25 cellular contexts compared by ENCODE assay signal in the genomic region with DNA sequence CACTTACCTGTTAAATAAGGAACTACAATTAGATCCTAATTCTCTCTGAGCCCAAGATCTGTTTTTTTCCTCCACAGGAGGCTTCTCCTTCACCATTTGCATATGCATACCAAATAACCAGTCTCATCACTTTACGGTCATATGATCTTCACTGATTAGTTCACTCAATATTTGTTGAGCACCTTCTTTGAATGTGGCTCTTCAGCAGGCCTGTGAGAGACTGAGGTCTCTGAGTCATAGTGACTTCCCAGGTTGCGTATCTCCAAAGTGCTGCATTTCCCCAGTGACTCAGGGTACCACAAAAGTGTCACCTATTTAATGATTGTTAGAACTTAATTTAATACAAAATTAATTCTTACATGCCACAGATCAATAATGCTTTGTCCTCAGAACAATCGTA.
DNase-seq lines count a peak whose midpoint lies in the region; ATAC-seq and TF ChIP-seq lines count a peak whose summit lies in the region.
"Had no signal": no experiment of that assay in that cellular context is flagged by ENCODE, and none has a peak within 500 bp of the region (broad histone marks: within the 10 kb centered on the region; RNA-seq: fewer than 3 reads in every experiment).

No MANE protein-coding gene starts in this region.

- H3K27me3 ChIP-seq in IMR-90 (ENCODE audit: control insufficient read depth, insufficient read depth, low read length) (no peaks in the 10 kb centered on the region), brain microvascular endothelial cell (replicated peaks) (no peaks in the 10 kb centered on the region), neuronal stem cell (ENCODE audit: control insufficient read depth in 3 of 3, insufficient read depth in 3 of 3, low read depth in 1 of 3, low read length in 3 of 3) (no peaks in the 10 kb centered on the region)
- H3K27me3 ChIP-seq: Peyer's patch, spleen had no signal

- H2BK120ac ChIP-seq in IMR-90 (ENCODE audit: low read depth, low read length) (no peak overlapping the region), neuronal stem cell (ENCODE audit: low read depth, low read length) (no peak overlapping the region)

- H4K91ac ChIP-seq in IMR-90 (ENCODE audit: insufficient read depth, low read depth, low read length) (no peak overlapping the region), neuronal stem cell (ENCODE audit: low read depth, low read length, poor library complexity) (no peak overlapping the region)

- CTCF ChIA-PET in IMR-90 (lab: Yijun Ruan, JAX) = interaction anchor here (0.5 to 1.4 kb wide), 2 partner anchors 14 to 45 kb away, joined by 3 read pairs; no protein-coding TSS in a partner anchor

- H3K36me3 ChIP-seq in IMR-90 (ENCODE audit: control insufficient read depth, insufficient read depth, low read length) (no peaks in the 10 kb centered on the region), brain microvascular endothelial cell (replicated peaks) (no peaks in the 10 kb centered on the region), neuronal stem cell (replicated peaks in 1 of 2; ENCODE audit: control insufficient read depth in 2 of 2, insufficient read depth in 2 of 2, low read length in 2 of 2) (no peaks in the 10 kb centered on the region)
- H3K36me3 ChIP-seq: Peyer's patch, spleen had no signal

- H4K20me1 ChIP-seq in IMR-90 (ENCODE audit: insufficient read depth, low read length) = no peaks in the 10 kb centered on the region

- no peak overlapping the region for H4K8ac ChIP-seq in IMR-90 (ENCODE audit: low read depth in 2 of 2, low read length in 2 of 2)
- no peak overlapping the region for H4K8ac ChIP-seq in neuronal stem cell (ENCODE audit: low read depth, low read length)

- H3K9me3 ChIP-seq in IMR-90 (ENCODE audit: control insufficient read depth, insufficient read depth, low read length) (no peaks in the 10 kb centered on the region), neuronal stem cell (replicated peaks in 1 of 2; ENCODE audit: control insufficient read depth in 2 of 2, insufficient read depth in 1 of 2, low read depth in 1 of 2, low read length in 2 of 2) (no peaks in the 10 kb centered on the region)
- H3K9me3 ChIP-seq: Peyer's patch, psoas muscle had no signal

- no peak overlapping the region for H2AFZ ChIP-seq in IMR-90 (replicated peaks; ENCODE audit: low read length, poor library complexity)
- H2AFZ ChIP-seq in neuronal stem cell (ENCODE audit: low read length) = no peak overlapping the region
- H2AFZ ChIP-seq: GM23338 had no signal

- TF ChIP-seq POLR2A in IMR-90 (IDR thresholded peaks at IDR 0.05; ENCODE audit: low read depth, low read length) = no peak

- peaks cover 1 to 2% of the 10 kb centered on the region in 2 donors for H3K36me3 Mint-ChIP-seq in activated T-cell treated with anti-CD3 and anti-CD28 coated beads, Interleukin-2, amount 50 U/mL, for 72 hours (ENCODE audit: insufficient read depth in 2 of 2)
- H3K36me3 Mint-ChIP-seq in activated T-cell treated with anti-CD3 and anti-CD28 coated beads, Interleukin-2, amount 50 U/mL, for 24 hours (ENCODE audit: low read depth) = no peaks in the 10 kb centered on the region
- H3K36me3 Mint-ChIP-seq: CD4-positive, CD25-positive, alpha-beta regulatory T cell; mesothelial cell of epicardium; type B pancreatic cell had no signal

- peak; percentile 68 to 73 for ATAC-seq in activated T-cell treated with anti-CD3 and anti-CD28 coated beads, Interleukin-2, amount 50 U/mL, for 72 hours (replicated peaks in 1 of 2)
- no peak for ATAC-seq in IMR-90 (ENCODE audit: low read depth)
- ATAC-seq: GM23338, psoas muscle had no signal

- peaks cover 15% of the 10 kb centered on the region for H3K4me1 Mint-ChIP-seq in activated T-cell treated with anti-CD3 and anti-CD28 coated beads, Interleukin-2, amount 50 U/mL, for 72 hours (ENCODE audit: low read depth)
- peaks cover 20% of the 10 kb centered on the region for H3K4me1 Mint-ChIP-seq in activated T-cell treated with anti-CD3 and anti-CD28 coated beads, Interleukin-2, amount 50 U/mL, for 24 hours (ENCODE audit: low read depth)

- no peak for TF ChIP-seq RAD21 in IMR-90 (IDR thresholded peaks at IDR 0.05; ENCODE audit: low read length)

- BruUV-seq in IMR-90 (replicated peaks; lab: Mats Ljungman, UMichigan) = no TSS peak

- H3K4ac ChIP-seq in IMR-90 (ENCODE audit: low read depth, low read length) (no peak overlapping the region), neuronal stem cell (ENCODE audit: low read length) (no peak overlapping the region)

- H3K9me1 ChIP-seq in IMR-90 (ENCODE audit: insufficient read depth, low read length) = 0 out of 2 replicates have a peak, but pooled peaks cover 3% of the 10 kb centered on the region

- intact Hi-C loops in IMR-90 (cut with micrococcal nuclease) = loop anchor here (5.0 kb wide), 1 partner anchor 79 kb away; no protein-coding TSS in a partner anchor

- H3K4me3 ChIP-seq in IMR-90 (ENCODE audit: insufficient read depth, low read depth, low read length) = no peak overlapping the region
- H3K4me3 ChIP-seq in brain microvascular endothelial cell (ENCODE audit: low read depth, low read length) = no peak overlapping the region
- H3K4me3 ChIP-seq in neuronal stem cell (ENCODE audit: low read length in 2 of 2) = no peak overlapping the region
- H3K4me3 ChIP-seq: GM23338, Peyer's patch, psoas muscle, spleen had no signal

- in situ Hi-C loops in IMR-90 (cut with MboI; ENCODE audit: low sequenced_read_pairs) = no loop called here
- in situ Hi-C loops in brain microvascular endothelial cell (cut with HindIII; ENCODE audit: low pct_ligation_motif_present, low sequenced_read_pairs) = no loop called here

- POLR2A ChIA-PET in IMR-90 (lab: Charles Lee; ENCODE audit: unreplicated experiment) = no interaction called here

- H3K4me3 Mint-ChIP-seq in activated T-cell treated with anti-CD3 and anti-CD28 coated beads, Interleukin-2, amount 50 U/mL, for 72 hours = no peak overlapping the region
- H3K4me3 Mint-ChIP-seq in activated T-cell treated with anti-CD3 and anti-CD28 coated beads, Interleukin-2, amount 50 U/mL, for 24 hours = no peak overlapping the region
- H3K4me3 Mint-ChIP-seq: CD4-positive, CD25-positive, alpha-beta regulatory T cell; GM23338; mesothelial cell of epicardium; nephron progenitor cell; type B pancreatic cell had no signal

- dilution Hi-C loops in IMR-90 (cut with HindIII; ENCODE audit: low sequenced_read_pairs, unreplicated experiment) = no loop called here

- no peaks in the 10 kb centered on the region for H3K79me1 ChIP-seq in IMR-90 (ENCODE audit: low read depth in 1 of 2, low read length in 2 of 2)
- no peaks in the 10 kb centered on the region for H3K79me1 ChIP-seq in neuronal stem cell (ENCODE audit: low read depth, low read length)

- peaks cover 6% of the 10 kb centered on the region for H3K4me1 ChIP-seq in IMR-90 (ENCODE audit: control insufficient read depth, insufficient read depth, low read length)
- H3K4me1 ChIP-seq in neuronal stem cell (ENCODE audit: control insufficient read depth in 2 of 2, insufficient read depth in 1 of 2, low read depth in 1 of 2, low read length in 2 of 2) = peaks cover 7 to 17% of the 10 kb centered on the region in 2 donors
- H3K4me1 ChIP-seq: Peyer's patch, psoas muscle had no signal

- H2BK5ac ChIP-seq in IMR-90 (ENCODE audit: low read depth, low read length, poor library complexity, severe bottlenecking) (no peak overlapping the region), neuronal stem cell (ENCODE audit: low read length) (no peak overlapping the region)

- no peak overlapping the region for H2BK12ac ChIP-seq in neuronal stem cell (ENCODE audit: low read length)

- TF ChIP-seq CTCF in IMR-90 (conservative IDR thresholded peaks at IDR 0.05; ENCODE audit: low read depth, low read length) = no peak
- TF ChIP-seq CTCF in brain microvascular endothelial cell (IDR thresholded peaks at IDR 0.05; ENCODE audit: low read depth, low read length, missing control alignments) = no peak

- no peak overlapping the region for H2BK20ac ChIP-seq in IMR-90 (ENCODE audit: low read depth, low read length)

- no peak overlapping the region for H4K5ac ChIP-seq in IMR-90 (ENCODE audit: low read depth, low read length)

- H3K14ac ChIP-seq in IMR-90 (replicated peaks; ENCODE audit: low read depth, low read length) (no peak overlapping the region), neuronal stem cell (ENCODE audit: low read length) (no peak overlapping the region)

- H3K9ac ChIP-seq in IMR-90 (ENCODE audit: low read depth, low read length) = no peak overlapping the region
- H3K9ac ChIP-seq in neuronal stem cell (ENCODE audit: low read depth, low read length, poor library complexity) = no peak overlapping the region

- peaks cover 0 to 3% of the 10 kb centered on the region in 2 donors for H3K9me3 Mint-ChIP-seq in activated T-cell treated with anti-CD3 and anti-CD28 coated beads, Interleukin-2, amount 50 U/mL, for 72 hours
- peaks cover 5% of the 10 kb centered on the region for H3K9me3 Mint-ChIP-seq in activated T-cell treated with anti-CD3 and anti-CD28 coated beads, Interleukin-2, amount 50 U/mL, for 24 hours
- H3K9me3 Mint-ChIP-seq: GM23338, mesothelial cell of epicardium, nephron progenitor cell, type B pancreatic cell had no signal

- no peaks in the 10 kb centered on the region for H3K27me3 Mint-ChIP-seq in activated T-cell treated with anti-CD3 and anti-CD28 coated beads, Interleukin-2, amount 50 U/mL, for 72 hours (ENCODE audit: low read depth)
- H3K27me3 Mint-ChIP-seq in activated T-cell treated with anti-CD3 and anti-CD28 coated beads, Interleukin-2, amount 50 U/mL, for 24 hours = no peaks in the 10 kb centered on the region
- H3K27me3 Mint-ChIP-seq: CD4-positive, CD25-positive, alpha-beta regulatory T cell; type B pancreatic cell had no signal

- H3K4me2 ChIP-seq in IMR-90 (ENCODE audit: low read depth, low read length) (no peak overlapping the region), neuronal stem cell (ENCODE audit: insufficient read depth, low read length, poor library complexity, severe bottlenecking) (no peak overlapping the region)
- H3K4me2 ChIP-seq: GM23338 had no signal

- no CpG with 5 or more reads among the region's 3 CpGs for WGBS in IMR-90 (ENCODE audit: extremely low coverage in 2 of 2, insufficient read length in 1 of 2), 2 experiments
- WGBS in neuronal stem cell (ENCODE audit: extremely low coverage in 2 of 2, insufficient read length in 2 of 2, insufficient replicate concordance in 1 of 2), 2 donors = no CpG with 5 or more reads among the region's 3 CpGs

- H3K27ac Mint-ChIP-seq in activated T-cell treated with anti-CD3 and anti-CD28 coated beads, Interleukin-2, amount 50 U/mL, for 72 hours = no peak overlapping the region
- no peak overlapping the region for H3K27ac Mint-ChIP-seq in activated T-cell treated with anti-CD3 and anti-CD28 coated beads, Interleukin-2, amount 50 U/mL, for 24 hours
- H3K27ac Mint-ChIP-seq: CD4-positive, CD25-positive, alpha-beta regulatory T cell; GM23338; mesothelial cell of epicardium; nephron progenitor cell; type B pancreatic cell had no signal

- H3K27ac ChIP-seq in IMR-90 (ENCODE audit: insufficient read depth, low read length) (no peak overlapping the region), brain microvascular endothelial cell (no peak overlapping the region), neuronal stem cell (replicated peaks; ENCODE audit: low read length) (no peak overlapping the region)
- H3K27ac ChIP-seq: Peyer's patch, psoas muscle, spleen had no signal

- H2BK15ac ChIP-seq in IMR-90 (ENCODE audit: low read depth, low read length) (no peak overlapping the region), neuronal stem cell (ENCODE audit: low read length) (no peak overlapping the region)

- H3K18ac ChIP-seq in IMR-90 (ENCODE audit: low read depth, low read length) (no peak overlapping the region), neuronal stem cell (ENCODE audit: low read length) (no peak overlapping the region)

- H3K56ac ChIP-seq in IMR-90 (ENCODE audit: extremely low read depth, insufficient read depth, low read length) = no peak overlapping the region

- peak in 1 of 2 donors; percentile 7 for DNase-seq in activated T-cell treated with anti-CD3 and anti-CD28 coated beads, Interleukin-2, amount 50 U/mL, for 72 hours
- DNase-seq in activated T-cell treated with anti-CD3 and anti-CD28 coated beads, Interleukin-2, amount 50 U/mL, for 24 hours = no peak
- DNase-seq in IMR-90 = peak; percentile 46
- peak; percentile 24 for DNase-seq in brain microvascular endothelial cell
- DNase-seq in renal cortical epithelial cell (ENCODE audit: low read depth) = peak; percentile 94
- no peak for DNase-seq in dermis blood vessel endothelial cell
- DNase-seq in NCI-H526 treated with DMSO at 0.1 percent for 48 hours (lab: John Stamatoyannopoulos, UW) = no peak
- DNase-seq in neuronal stem cell (ENCODE audit: low spot score) = no peak
- DNase-seq: activated CD4-positive, alpha-beta T cell treated with anti-CD3 and anti-CD28 coated beads, Interleukin-2, amount 50 U/mL, for 4 hours; amniotic stem cell; cerebellar nuclear complex; DMS153; effector memory CD4-positive, alpha-beta T cell; hippocampal formation; kidney glomerular epithelial cell; NCI-H1417 treated with DMSO at 0.1 percent for 48 hours; nephron progenitor cell; Peyer's patch; psoas muscle; spleen; stimulated activated naive CD4-positive, alpha-beta T cell treated with Interleukin-2 at 50 U/mL for 16 hours had no signal

- H2AK5ac ChIP-seq in IMR-90 (ENCODE audit: low read depth, low read length) = no peak overlapping the region
- no peak overlapping the region for H2AK5ac ChIP-seq in neuronal stem cell (ENCODE audit: low read depth, low read length)

- no peak overlapping the region for H2AK9ac ChIP-seq in IMR-90 (replicated peaks; ENCODE audit: low read depth, low read length, poor library complexity)

- H3K23ac ChIP-seq in IMR-90 (ENCODE audit: low read depth, low read length) (no peak overlapping the region), neuronal stem cell (ENCODE audit: low read depth, low read length, poor library complexity) (no peak overlapping the region)

Comparison
In these comparisons a context has a peak if more than half of its experiments do, and no peak if none do; other contexts are left out.
1. DNase-seq: peak in IMR-90 (single experiment), brain microvascular endothelial cell (single experiment) and renal cortical epithelial cell (single experiment); none in activated T-cell treated with anti-CD3 and anti-CD28 coated beads, Interleukin-2, amount 50 U/mL, for 24 hours (single experiment), dermis blood vessel endothelial cell (single experiment), NCI-H526 treated with DMSO at 0.1 percent for 48 hours (single experiment) and neuronal stem cell (single experiment).